Comparison of ENCODE assay signal across 16 cellular contexts in the genomic region with DNA sequence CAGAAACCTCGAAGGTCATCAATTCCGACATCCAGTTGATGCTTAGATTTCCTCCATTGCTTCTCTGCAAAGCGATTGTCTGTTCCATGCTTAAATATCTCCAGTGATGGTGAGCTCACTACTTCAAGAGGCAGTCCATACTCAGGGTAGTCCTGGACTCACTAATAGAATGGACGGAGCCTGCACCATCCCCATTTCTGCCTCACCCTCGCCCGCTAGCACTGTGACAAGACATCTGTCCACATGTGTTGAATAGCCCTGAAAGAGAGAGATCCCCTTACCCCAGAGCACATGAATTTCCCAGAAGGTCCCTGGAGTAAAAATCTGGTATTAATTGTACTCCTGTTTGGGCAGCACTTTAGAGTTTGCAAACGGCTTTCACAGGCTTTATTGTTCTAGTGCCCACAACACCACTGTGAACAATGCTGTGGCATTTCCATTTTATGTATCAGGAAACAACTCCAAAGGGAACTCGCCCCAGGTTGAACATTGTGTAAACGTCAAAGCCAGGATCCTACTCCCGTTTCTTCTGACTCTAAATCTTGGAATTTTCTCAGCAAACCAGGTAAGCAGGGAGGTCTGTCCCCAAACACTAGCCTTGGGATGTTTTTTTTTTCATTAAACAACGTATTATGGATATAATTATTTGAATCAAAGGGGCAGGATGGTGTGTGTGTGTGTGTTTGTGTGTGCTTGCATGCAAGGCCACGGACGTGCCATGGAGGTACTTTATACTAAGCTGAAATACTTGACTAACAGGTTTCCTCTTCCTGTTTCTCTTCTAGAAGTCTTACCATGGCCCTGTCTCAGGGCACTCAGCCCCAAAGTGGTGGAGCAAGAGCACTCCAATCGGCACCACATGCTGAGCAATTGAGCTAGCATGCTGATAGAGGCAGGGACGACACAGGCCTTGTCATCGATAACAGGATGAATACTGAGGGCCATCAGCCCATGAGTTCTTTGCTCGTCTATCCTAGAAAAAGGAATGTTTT.
DNase-seq lines count a peak whose midpoint lies in the region; ATAC-seq, FAIRE-seq and TF ChIP-seq lines count a peak whose summit lies in the region.
"Had no signal": no experiment of that assay in that cellular context is flagged by ENCODE, and none has a peak within 500 bp of the region (broad histone marks: within the 10 kb centered on the region; RNA-seq: fewer than 3 reads in every experiment).

No MANE protein-coding gene starts in this region.

- no peak overlapping the region for H3K27ac ChIP-seq in GM23338 (ENCODE audit: low read depth)
- H3K27ac ChIP-seq in esophagus (ENCODE audit: low read depth in 2 of 2, low read length in 1 of 2), result peak overlapping the region; percentile 81 to 86
- peak overlapping the region in 2 of 4 donors; percentile 18 to 49 for H3K27ac ChIP-seq in pancreas
- H3K27ac ChIP-seq: BLaER1 had no signal

- FAIRE-seq in pancreas (lab: Jason Lieb, UNC), result no peak
- FAIRE-seq: GM18507 had no signal

- H2AFZ ChIP-seq in GM23338, result no peak overlapping the region

- 61 to 64% methylated on average over 17 of the region's 17 CpGs for WGBS in esophagus, 2 donors
- WGBS in pancreas, 2 donors, result 48 to 50% methylated on average over 17 of the region's 17 CpGs

- H3K27me3 ChIP-seq in GM23338 (ENCODE audit: insufficient read depth), result no peaks in the 10 kb centered on the region; the same call in 1 of the 2 replicates
- H3K27me3 ChIP-seq in esophagus (ENCODE audit: control insufficient read depth in 1 of 2, insufficient read depth in 2 of 2, low read length in 2 of 2), result no peaks in the 10 kb centered on the region
- H3K27me3 ChIP-seq in pancreas, result no peaks in the 10 kb centered on the region
- H3K27me3 ChIP-seq: BLaER1 had no signal

- 0 out of 2 replicates have a peak overlapping the region, but pooled peaks have one; percentile 22 for H3K4me2 ChIP-seq in GM23338
- H3K4me2 ChIP-seq: BLaER1 had no signal

- H3K9me2 ChIP-seq in GM23338 (ENCODE audit: insufficient read depth), result 0 out of 2 replicates have a peak, but pooled peaks cover 3% of the 10 kb centered on the region

- no peak overlapping the region for H3K4me3 Mint-ChIP-seq in GM23338

- DNase-seq in GM23338 (ENCODE audit: low spot score), result no peak
- peak; percentile 77 for DNase-seq in NCI-H345 treated with DMSO at 0.1 percent for 48 hours (lab: John Stamatoyannopoulos, UW; ENCODE audit: unreplicated experiment)
- peak in 3 of 6 donors; percentile 41 to 50 (median 44) for DNase-seq in pancreas
- DNase-seq in HEK293T (ENCODE audit: extremely low spot score), result no peak
- no peak for DNase-seq in NCI-H1436 treated with DMSO at 0.1 percent for 48 hours (lab: John Stamatoyannopoulos, UW)
- no peak for DNase-seq in NCI-H187 (lab: John Stamatoyannopoulos, UW)
- DNase-seq: activated T-cell treated with anti-CD3 and anti-CD28 coated beads for 4 hours; amygdala; KG1; NCI-H226; SHP77; stimulated activated naive CD4-positive, alpha-beta T cell had no signal

- POLR2A ChIA-PET in HEK293T (lab: Yijun Ruan, JAX), result no interaction called here

- H3K36me3 Mint-ChIP-seq in GM23338 (ENCODE audit: low read depth), result peaks cover 3% of the 10 kb centered on the region; the same call in 2 of the 3 replicates

- H3F3A ChIP-seq in GM23338 (replicated peaks; ENCODE audit: low read depth), result 0 out of 2 replicates have a peak, but pooled peaks cover 3% of the 10 kb centered on the region

- intact Hi-C loops in pancreas (cut with DNase I), result no loop called here

- H3K4me3 ChIP-seq in GM23338 (no peak overlapping the region), esophagus (ENCODE audit: low read depth in 1 of 2, low read length in 2 of 2) (no peak overlapping the region), pancreas (no peak overlapping the region)
- H3K4me3 ChIP-seq: BLaER1 had no signal

- H3K9me3 Mint-ChIP-seq in GM23338, result peaks cover 4% of the 10 kb centered on the region; the same call in 2 of the 3 replicates

- no peak overlapping the region for H3K27ac Mint-ChIP-seq in GM23338

- ATAC-seq in GM23338 (peak; percentile 8; the same call in 1 of the 3 replicates), pancreas (peak; percentile 60 to 73 (median 62)), GM21390 (IDR thresholded peaks at IDR 0.05; ENCODE audit: unreplicated experiment) (no peak)

- H3K4me1 ChIP-seq in GM23338 (ENCODE audit: insufficient read depth) (peaks cover 26% of the 10 kb centered on the region), esophagus (ENCODE audit: control insufficient read depth in 2 of 2, insufficient read depth in 2 of 2, low read length in 1 of 2) (peaks cover 3 to 14% of the 10 kb centered on the region in 2 donors), pancreas (peaks cover 24 to 40% (median 34%) of the 10 kb centered on the region in 3 donors)
- H3K4me1 ChIP-seq: BLaER1 had no signal

- H4K20me1 ChIP-seq in GM23338 (replicated peaks; ENCODE audit: insufficient read depth), result no peaks in the 10 kb centered on the region
- H4K20me1 ChIP-seq: BLaER1 had no signal

- TF ChIP-seq CTCF in GM23338 (conservative IDR thresholded peaks at IDR 0.05; ENCODE audit: low read depth in 2 of 2) (no peak), pancreas (IDR thresholded peaks at IDR 0.05) (no peak)

- H3K27me3 Mint-ChIP-seq in GM23338 (ENCODE audit: insufficient read depth, low read depth, poor library complexity), result peaks cover 16% of the 10 kb centered on the region

- peaks cover 64% of the 10 kb centered on the region for H3K4me1 Mint-ChIP-seq in GM23338

- CTCF ChIA-PET in HEK293T (lab: Yijun Ruan, JAX), result interaction anchor here (0.7 kb wide), 1 partner anchor 780 kb away, joined by 3 read pairs; no protein-coding TSS in a partner anchor

- H3K36me3 ChIP-seq in GM23338 (ENCODE audit: insufficient read depth) (no peaks in the 10 kb centered on the region), esophagus (ENCODE audit: control insufficient read depth in 2 of 2, insufficient read depth in 2 of 2, low read length in 1 of 2) (no peaks in the 10 kb centered on the region), pancreas (no peaks in the 10 kb centered on the region)
- H3K36me3 ChIP-seq: BLaER1 had no signal

- no peaks in the 10 kb centered on the region for H3K79me2 ChIP-seq in GM23338 (replicated peaks; ENCODE audit: insufficient read depth)

- H3K9me3 ChIP-seq in esophagus (ENCODE audit: control insufficient read depth in 2 of 2, insufficient read depth in 1 of 2, low read depth in 1 of 2, low read length in 1 of 2) (no peaks in the 10 kb centered on the region), pancreas (no peaks in the 10 kb centered on the region)
- H3K9me3 ChIP-seq: BLaER1 had no signal

TF ChIP-seq in HEK293T, 16 proteins besides CTCF, POLR2A, EP300 and RAD21:
- no peak for TF ChIP-seq FOXK2 (IDR thresholded peaks at IDR 0.05)
- no peak for TF ChIP-seq ELF4 (IDR thresholded peaks at IDR 0.05)
- no peak for TF ChIP-seq L3MBTL2 (conservative IDR thresholded peaks at IDR 0.05)
- no peak for TF ChIP-seq BHLHE40 (IDR thresholded peaks at IDR 0.05; ENCODE audit: borderline replicate concordance)
- no peak for TF ChIP-seq SP1 (IDR thresholded peaks at IDR 0.05)
- no peak for TF ChIP-seq ARNT (IDR thresholded peaks at IDR 0.05)
